ENCODE assay signal across 21 cellular contexts in the genomic region with DNA sequence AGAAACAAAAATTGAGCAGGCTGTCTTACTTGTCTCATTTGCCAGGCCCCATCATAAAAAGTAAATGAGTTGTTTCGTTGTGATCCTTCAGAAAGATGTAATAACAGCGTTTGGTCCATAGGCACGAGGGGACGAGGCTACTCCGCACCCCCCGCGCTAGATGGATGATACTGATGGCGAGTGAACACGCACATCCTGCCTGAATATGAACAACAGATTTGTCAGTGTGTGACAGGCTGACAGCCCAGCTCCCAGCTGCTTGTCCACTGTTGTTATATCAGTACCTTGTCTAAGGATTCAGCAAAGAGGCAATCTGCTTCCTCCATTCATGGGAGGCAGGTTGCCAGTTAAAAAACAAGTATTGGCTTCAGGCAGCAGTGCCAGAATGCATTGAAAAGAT.
A peak's percentile ranks its signal among the peaks of the same experiment; 100 is the strongest.
DNase-seq lines count a peak whose midpoint lies in the region; ATAC-seq, FAIRE-seq and TF ChIP-seq lines count a peak whose summit lies in the region.
"Had no signal": no experiment of that assay in that cellular context is flagged by ENCODE, and none has a peak within 500 bp of the region (broad histone marks: within the 10 kb centered on the region; RNA-seq: fewer than 3 reads in every experiment).

No MANE protein-coding gene starts in this region.

- H3K9me3 Mint-ChIP-seq in HFFc6: no peaks in the 10 kb centered on the region
- no peaks in the 10 kb centered on the region for H3K9me3 Mint-ChIP-seq in neural progenitor cell
- peaks cover 2 to 5% of the 10 kb centered on the region in 2 donors for H3K9me3 Mint-ChIP-seq in natural killer cell
- H3K9me3 Mint-ChIP-seq: activated naive CD4-positive, alpha-beta T cell treated with anti-CD3 and anti-CD28 coated beads, Interleukin-2, amount 50 U/mL, for 24 hours; CD4-positive, alpha-beta memory T cell; IgD-negative memory B cell had no signal

- no peaks in the 10 kb centered on the region for H3F3A ChIP-seq in neural progenitor cell (ENCODE audit: low read depth)

- no peaks in the 10 kb centered on the region; the same call in 1 of the 2 replicates for H3K4me1 Mint-ChIP-seq in HFFc6 (ENCODE audit: low read depth)
- no peaks in the 10 kb centered on the region for H3K4me1 Mint-ChIP-seq in neural progenitor cell
- H3K4me1 Mint-ChIP-seq in natural killer cell: no peaks in the 10 kb centered on the region
- H3K4me1 Mint-ChIP-seq: activated naive CD4-positive, alpha-beta T cell treated with anti-CD3 and anti-CD28 coated beads, Interleukin-2, amount 50 U/mL, for 24 hours; CD4-positive, alpha-beta memory T cell had no signal

- H3K4me1 ChIP-seq in neural progenitor cell (no peaks in the 10 kb centered on the region), kidney (ENCODE audit: control insufficient read depth in 1 of 2, insufficient read depth in 1 of 2, low read depth in 1 of 2, low read length in 2 of 2) (no peaks in the 10 kb centered on the region)
- H3K4me1 ChIP-seq: left lung had no signal

- POLR2A ChIA-PET in AG04450 (lab: Yijun Ruan, JAX): no interaction called here

- H3K36me3 ChIP-seq in neural progenitor cell: no peaks in the 10 kb centered on the region
- no peaks in the 10 kb centered on the region for H3K36me3 ChIP-seq in kidney (ENCODE audit: control insufficient read depth in 1 of 2, insufficient read depth in 2 of 2, low read length in 2 of 2)
- H3K36me3 ChIP-seq: left lung, neutrophil had no signal

- no peak for DNase-seq in AG04450 (ENCODE audit: low read depth, low spot score)
- no peak for DNase-seq in HFFc6
- DNase-seq in cerebellar cortex (ENCODE audit: low spot score): peak; percentile 8
- DNase-seq in neural progenitor cell (ENCODE audit: low spot score): no peak
- no peak for DNase-seq in NCI-H510A (lab: John Stamatoyannopoulos, UW)
- no peak for DNase-seq in kidney
- no peak for DNase-seq in natural killer cell
- DNase-seq: activated CD4-positive, alpha-beta T cell treated with anti-CD3 and anti-CD28 coated beads for 1 hour; activated T-cell treated with anti-CD3 and anti-CD28 coated beads, Interleukin-2, amount 50 U/mL, for 48 hours; aorta; CD4-positive, alpha-beta memory T cell; DMS153; effector CD8-positive, alpha-beta T cell; GF-D8; NCI-H146; NCI-H226; NK-92 treated with Interleukin-12 subunit alpha and Interleukin-12 subunit beta, amount 100 ng/mL, for 24 hours had no signal

- H3K27me3 ChIP-seq in AG04450 (ENCODE audit: control insufficient read depth, insufficient read depth, low read length) (no peaks in the 10 kb centered on the region), neural progenitor cell (no peaks in the 10 kb centered on the region)
- H3K27me3 ChIP-seq: left lung, neutrophil had no signal

- H3K27ac ChIP-seq in AG04450 (ENCODE audit: low read depth, low read length): no peak overlapping the region
- H3K27ac ChIP-seq in neural progenitor cell: no peak overlapping the region
- H3K27ac ChIP-seq in kidney (ENCODE audit: low read depth in 2 of 2, low read length in 2 of 2): no peak overlapping the region
- H3K27ac ChIP-seq: left lung, neutrophil had no signal

- H3K4me3 Mint-ChIP-seq in HFFc6 (peak overlapping the region; percentile 48; the same call in 1 of the 2 replicates), neural progenitor cell (no peak overlapping the region), natural killer cell (no peak overlapping the region)
- H3K4me3 Mint-ChIP-seq: activated naive CD4-positive, alpha-beta T cell treated with anti-CD3 and anti-CD28 coated beads, Interleukin-2, amount 50 U/mL, for 24 hours; CD4-positive, alpha-beta memory T cell; IgD-negative memory B cell had no signal

- H4K20me1 ChIP-seq in neural progenitor cell (ENCODE audit: low read depth): no peaks in the 10 kb centered on the region

- H3K4me2 ChIP-seq in neural progenitor cell: no peak overlapping the region

- H3K4me3 ChIP-seq in AG04450 (ENCODE audit: low read depth, low read length): peak overlapping the region; percentile 38
- no peak overlapping the region for H3K4me3 ChIP-seq in neural progenitor cell
- no peak overlapping the region for H3K4me3 ChIP-seq in kidney (ENCODE audit: low read length in 2 of 2)
- H3K4me3 ChIP-seq: left lung had no signal

- H2AFZ ChIP-seq in neural progenitor cell (replicated peaks): peak overlapping the region; percentile 45

- H3K27me3 Mint-ChIP-seq in HFFc6 (ENCODE audit: insufficient read depth) (no peaks in the 10 kb centered on the region), neural progenitor cell (ENCODE audit: insufficient read depth, low read depth) (peaks cover 2% of the 10 kb centered on the region), natural killer cell (ENCODE audit: low read depth in 2 of 2) (no peaks in the 10 kb centered on the region)
- H3K27me3 Mint-ChIP-seq: CD4-positive, alpha-beta memory T cell; IgD-negative memory B cell had no signal

- ATAC-seq in natural killer cell: no peak
- ATAC-seq: left lung had no signal

- FAIRE-seq in kidney (lab: Jason Lieb, UNC): no peak

- H3K36me3 Mint-ChIP-seq in HFFc6 (ENCODE audit: low read depth): no peaks in the 10 kb centered on the region
- H3K36me3 Mint-ChIP-seq in neural progenitor cell: no peaks in the 10 kb centered on the region
- no peaks in the 10 kb centered on the region for H3K36me3 Mint-ChIP-seq in natural killer cell
- H3K36me3 Mint-ChIP-seq: activated naive CD4-positive, alpha-beta T cell treated with anti-CD3 and anti-CD28 coated beads, Interleukin-2, amount 50 U/mL, for 24 hours; CD4-positive, alpha-beta memory T cell; IgD-negative memory B cell had no signal

- TF ChIP-seq CTCF in AG04450 (IDR thresholded peaks at IDR 0.05; ENCODE audit: low read depth, low read length) (no peak), HFFc6 (IDR thresholded peaks at IDR 0.05) (no peak), neural progenitor cell (IDR thresholded peaks at IDR 0.05) (no peak), kidney (IDR thresholded peaks at IDR 0.05; ENCODE audit: borderline replicate concordance, extremely low read depth, insufficient read depth) (no peak), natural killer cell (IDR thresholded peaks at IDR 0.05) (no peak)

- H3K27ac Mint-ChIP-seq in HFFc6: no peak overlapping the region
- no peak overlapping the region for H3K27ac Mint-ChIP-seq in neural progenitor cell
- H3K27ac Mint-ChIP-seq in natural killer cell: no peak overlapping the region
- H3K27ac Mint-ChIP-seq: activated naive CD4-positive, alpha-beta T cell treated with anti-CD3 and anti-CD28 coated beads, Interleukin-2, amount 50 U/mL, for 24 hours; CD4-positive, alpha-beta memory T cell; IgD-negative memory B cell had no signal

- intact Hi-C loops in kidney (cut with DNase I): no loop called here
- intact Hi-C loops in natural killer cell (cut with micrococcal nuclease): no loop called here

- no peaks in the 10 kb centered on the region for H3K79me2 ChIP-seq in neural progenitor cell (ENCODE audit: low read depth)

- no peaks in the 10 kb centered on the region for H3K9me3 ChIP-seq in AG04450 (ENCODE audit: control insufficient read depth, insufficient read depth, low read length)
- no peaks in the 10 kb centered on the region for H3K9me3 ChIP-seq in neural progenitor cell (ENCODE audit: low read depth)
- H3K9me3 ChIP-seq in kidney (ENCODE audit: control insufficient read depth in 1 of 2, low read length in 2 of 2): no peaks in the 10 kb centered on the region
- H3K9me3 ChIP-seq: left lung, neutrophil had no signal

- CTCF ChIA-PET in AG04450 (lab: Charles Lee): interaction anchor here (1.0 kb wide), 1 partner anchor 253 kb away, joined by 5 read pairs; no protein-coding TSS in a partner anchor

- no peak overlapping the region for H3K9ac ChIP-seq in neural progenitor cell
- H3K9ac ChIP-seq in kidney (ENCODE audit: low read length in 2 of 2): no peak overlapping the region
